18 cellular contexts compared by ENCODE assay signal in genomic region chr2:207825033-207825957, GRCh38. TPM values are rescaled to one million over a fixed set of nuclear protein-coding genes. Genes with fewer than 3 reads are reported as not detected.
A peak's percentile ranks its signal among the peaks of the same experiment; 100 is the strongest.
DNase-seq lines count a peak whose midpoint lies in the region; ATAC-seq and TF ChIP-seq lines count a peak whose summit lies in the region.
"Had no signal": no experiment of that assay in that cellular context is flagged by ENCODE, and none has a peak within 500 bp of the region (broad histone marks: within the 10 kb centered on the region; RNA-seq: fewer than 3 reads in every experiment).

No MANE protein-coding gene starts in this region.

- H3K4me1 ChIP-seq in endodermal cell (ENCODE audit: control insufficient read depth, insufficient read depth, low read length) (peaks cover 11% of the 10 kb centered on the region), right cardiac atrium (ENCODE audit: control insufficient read depth, insufficient read depth, low read length) (peaks cover 13% of the 10 kb centered on the region), aorta (ENCODE audit: control insufficient read depth in 1 of 2, insufficient read depth in 2 of 2, low read length in 2 of 2) (peaks cover 3 to 6% of the 10 kb centered on the region in 2 donors)

- intact Hi-C loops in right cardiac atrium (cut with DNase I) (loop anchor here in 1 of 4 donors (10.0 kb wide), 1 partner anchor 50 kb away; no protein-coding TSS in a partner anchor), aorta (cut with DNase I) (no loop called here)

- no peak overlapping the region for H3K27ac ChIP-seq in endodermal cell (ENCODE audit: low read depth, low read length)
- H3K27ac ChIP-seq in right cardiac atrium (ENCODE audit: low read length): peak overlapping the region; percentile 83
- H3K27ac ChIP-seq in aorta (ENCODE audit: low read depth in 1 of 2, low read length in 2 of 2): no peak overlapping the region
- no peak overlapping the region for H3K27ac ChIP-seq in WERI-Rb-1
- H3K27ac ChIP-seq: brain microvascular endothelial cell, coronary artery, GM23248 had no signal

- H3K4me1 Mint-ChIP-seq in endodermal cell: peaks cover 50% of the 10 kb centered on the region
- H3K4me1 Mint-ChIP-seq in progenitor cell of endocrine pancreas (ENCODE audit: low read depth): peaks cover 49% of the 10 kb centered on the region

- H3K27me3 Mint-ChIP-seq in endodermal cell (ENCODE audit: insufficient read depth) (no peaks in the 10 kb centered on the region), progenitor cell of endocrine pancreas (no peaks in the 10 kb centered on the region)
- H3K27me3 Mint-ChIP-seq: activated CD4-positive, alpha-beta T cell treated with anti-CD3 and anti-CD28 coated beads for 36 hours; activated naive CD8-positive, alpha-beta T cell treated with anti-CD3 and anti-CD28 coated beads, Interleukin-2, amount 10 ng/mL, durations not matched to agents 7 days and 5 days had no signal

- peaks cover 28% of the 10 kb centered on the region for H3K36me3 Mint-ChIP-seq in endodermal cell (ENCODE audit: low read depth)
- peaks cover 7% of the 10 kb centered on the region for H3K36me3 Mint-ChIP-seq in progenitor cell of endocrine pancreas (ENCODE audit: insufficient read depth)
- H3K36me3 Mint-ChIP-seq: activated naive CD8-positive, alpha-beta T cell treated with anti-CD3 and anti-CD28 coated beads, Interleukin-2, amount 10 ng/mL, durations not matched to agents 7 days and 5 days had no signal

- H3K9me3 Mint-ChIP-seq in endodermal cell (no peaks in the 10 kb centered on the region), progenitor cell of endocrine pancreas (ENCODE audit: low read depth) (no peaks in the 10 kb centered on the region)
- H3K9me3 Mint-ChIP-seq: activated naive CD8-positive, alpha-beta T cell treated with anti-CD3 and anti-CD28 coated beads, Interleukin-2, amount 10 ng/mL, durations not matched to agents 7 days and 5 days; immature natural killer cell had no signal

- peaks cover 17% of the 10 kb centered on the region for H3K36me3 ChIP-seq in endodermal cell (ENCODE audit: control insufficient read depth, insufficient read depth, low read length)
- no peaks in the 10 kb centered on the region for H3K36me3 ChIP-seq in aorta (ENCODE audit: control insufficient read depth in 1 of 2, insufficient read depth in 2 of 2, low read length in 1 of 2)
- H3K36me3 ChIP-seq in WERI-Rb-1: no peaks in the 10 kb centered on the region; the same call in 1 of the 2 replicates
- H3K36me3 ChIP-seq: brain microvascular endothelial cell had no signal

- TF ChIP-seq CTCF in endodermal cell (conservative IDR thresholded peaks at IDR 0.05): no peak
- no peak for TF ChIP-seq CTCF in progenitor cell of endocrine pancreas (IDR thresholded peaks at IDR 0.05; ENCODE audit: unreplicated experiment)
- no peak for TF ChIP-seq CTCF in WERI-Rb-1 (IDR thresholded peaks at IDR 0.05; ENCODE audit: low read depth, low read length)

- H3K9ac ChIP-seq in endodermal cell (ENCODE audit: extremely low read depth, low read length, poor library complexity, severe bottlenecking): no peak overlapping the region
- H3K9ac ChIP-seq: GM23248 had no signal

- 93 to 95% methylated on average over 17 of the region's 17 CpGs for WGBS in endodermal cell (ENCODE audit: insufficient coverage in 1 of 2, insufficient read length in 1 of 2), 2 experiments
- WGBS in right cardiac atrium: 45% methylated on average over 17 of the region's 17 CpGs
- 18 to 24% methylated on average over 17 of the region's 17 CpGs for WGBS in aorta, 2 donors

- H3K27ac Mint-ChIP-seq in endodermal cell: no peak overlapping the region
- peak overlapping the region; percentile 7 for H3K27ac Mint-ChIP-seq in progenitor cell of endocrine pancreas
- H3K27ac Mint-ChIP-seq: activated CD4-positive, alpha-beta T cell treated with anti-CD3 and anti-CD28 coated beads for 36 hours; activated naive CD8-positive, alpha-beta T cell treated with anti-CD3 and anti-CD28 coated beads, Interleukin-2, amount 10 ng/mL, durations not matched to agents 7 days and 5 days had no signal

- H3K27me3 ChIP-seq in endodermal cell (ENCODE audit: control insufficient read depth, insufficient read depth, low read length, poor library complexity, severe bottlenecking): no peaks in the 10 kb centered on the region
- no peaks in the 10 kb centered on the region for H3K27me3 ChIP-seq in right cardiac atrium (ENCODE audit: control insufficient read depth, insufficient read depth)
- H3K27me3 ChIP-seq in aorta (ENCODE audit: control insufficient read depth in 1 of 2, insufficient read depth in 2 of 2, low read length in 1 of 2): no peaks in the 10 kb centered on the region
- H3K27me3 ChIP-seq in WERI-Rb-1 (ENCODE audit: insufficient read depth, low read depth, severe bottlenecking): no peaks in the 10 kb centered on the region
- H3K27me3 ChIP-seq: brain microvascular endothelial cell had no signal

- no peak overlapping the region for H3K4me3 ChIP-seq in endodermal cell (ENCODE audit: low read length)
- H3K4me3 ChIP-seq in right cardiac atrium (ENCODE audit: low read length): no peak overlapping the region
- no peak overlapping the region for H3K4me3 ChIP-seq in aorta (ENCODE audit: low read length in 2 of 2)
- H3K4me3 ChIP-seq in WERI-Rb-1 (ENCODE audit: low read depth, low read length): no peak overlapping the region
- H3K4me3 ChIP-seq: coronary artery, GM23248, lung had no signal

- no peaks in the 10 kb centered on the region for H3K9me3 ChIP-seq in endodermal cell (ENCODE audit: control insufficient read depth, low read length)
- no peaks in the 10 kb centered on the region for H3K9me3 ChIP-seq in right cardiac atrium (ENCODE audit: control insufficient read depth, low read length)
- H3K9me3 ChIP-seq in aorta (ENCODE audit: control insufficient read depth, low read length): no peaks in the 10 kb centered on the region
- H3K9me3 ChIP-seq in WERI-Rb-1 (ENCODE audit: severe bottlenecking): no peaks in the 10 kb centered on the region

- ATAC-seq in right cardiac atrium (peak; percentile 39 to 69), aorta (ENCODE audit: low FRiP score) (peak; percentile 57)
- ATAC-seq: activated CD4-positive, alpha-beta T cell treated with anti-CD3 and anti-CD28 coated beads for 36 hours had no signal

- H3K4me3 Mint-ChIP-seq in endodermal cell: no peak overlapping the region
- H3K4me3 Mint-ChIP-seq in progenitor cell of endocrine pancreas (ENCODE audit: low read depth): no peak overlapping the region
- H3K4me3 Mint-ChIP-seq: activated CD4-positive, alpha-beta T cell treated with anti-CD3 and anti-CD28 coated beads for 36 hours; activated naive CD8-positive, alpha-beta T cell treated with anti-CD3 and anti-CD28 coated beads, Interleukin-2, amount 10 ng/mL, durations not matched to agents 7 days and 5 days; immature natural killer cell had no signal

- DNase-seq in endodermal cell (peak; percentile 34), right cardiac atrium (no peak), progenitor cell of endocrine pancreas (ENCODE audit: low spot score, unreplicated experiment) (no peak), aorta (no peak), WERI-Rb-1 (no peak), NCI-H1930 (lab: John Stamatoyannopoulos, UW) (no peak)
- no peak for DNase-seq in activated T-cell treated with anti-CD3 and anti-CD28 coated beads, Interleukin-2, amount 50 U/mL, for 48 hours
- DNase-seq: activated CD4-positive, alpha-beta T cell treated with anti-CD3 and anti-CD28 coated beads for 36 hours; activated naive CD8-positive, alpha-beta T cell treated with anti-CD3 and anti-CD28 coated beads, Interleukin-2, amount 10 ng/mL, durations not matched to agents 7 days and 5 days; brain microvascular endothelial cell; GM23248; immature natural killer cell; IMR-90; NCI-H1417 treated with DMSO at 0.1 percent for 48 hours; posterior cingulate gyrus; SW 1271 had no signal

RNA-seq across cellular contexts. Expression of gene FZD5, which starts 55.6 kb away (rescaled TPM):
- 1,000 to 10,000 TPM; 1,055 to 1,188 TPM for total RNA-seq in endodermal cell
- polyA plus RNA-seq in endodermal cell (2013, experiment 1 of 2): 95.5 TPM
- 122 TPM for polyA plus RNA-seq in endodermal cell (2013, experiment 2 of 2)
- 1 to 10 TPM; 3.1 to 6.2 (median 3.7) TPM for total RNA-seq in right cardiac atrium
- 1.3 TPM for polyA plus RNA-seq in right cardiac atrium
- total RNA-seq in progenitor cell of endocrine pancreas: 238 and 247 TPM in 2 replicates
- total RNA-seq in aorta: 1 to 10 TPM; 3.6 to 4.6 TPM
- polyA plus RNA-seq in aorta: under 1 TPM; 0.77 to 0.88 TPM

Comparison
In these comparisons a context has a peak if more than half of its experiments do, and no peak if none do; other contexts are left out.
1. RNA of gene FZD5, which starts 55.6 kb away (total RNA-seq): 1,055 to 1,188 TPM in endodermal cell and 238 to 247 TPM in progenitor cell of endocrine pancreas; 3.6 to 4.6 TPM in aorta and 3.1 to 6.2 TPM in right cardiac atrium; every median in the first group is over 10 times any median in the second.